Comparison of ENCODE assay signal across 8 cellular contexts in the genomic region with DNA sequence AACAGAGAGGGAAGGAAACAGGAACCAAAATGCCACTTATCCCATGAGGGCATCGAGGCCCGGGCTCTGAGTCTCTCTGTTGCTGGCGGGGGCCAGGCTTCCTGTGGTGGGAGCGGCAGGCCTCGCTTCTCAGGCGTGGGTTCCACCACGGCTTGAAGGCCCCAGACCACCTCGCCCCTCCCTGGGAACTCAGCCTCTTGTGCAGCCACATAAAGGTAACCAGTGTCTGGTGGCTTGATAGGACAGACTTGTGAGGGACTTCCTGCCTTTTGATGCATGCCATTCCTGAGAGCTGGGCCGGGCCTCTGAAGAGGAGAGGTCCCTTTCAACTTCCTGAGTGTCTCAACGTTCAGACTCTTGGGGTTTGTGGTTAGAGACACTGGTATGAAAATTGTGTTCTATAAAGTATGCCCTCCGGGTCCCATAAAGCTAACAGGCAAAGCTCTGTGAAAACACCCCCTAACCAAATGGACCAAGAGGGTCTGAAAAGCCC. TPM values are rescaled to one million over a fixed set of nuclear protein-coding genes. Genes with fewer than 3 reads are reported as not detected.
A peak's percentile ranks its signal among the peaks of the same experiment; 100 is the strongest.
DNase-seq lines count a peak whose midpoint lies in the region; ATAC-seq lines count a peak whose summit lies in the region.
"Not testable (repeated sequence)": the region's sequence is repeated elsewhere in the genome, so short reads cannot be mapped to it uniquely, and the experiment has no call there.

No MANE protein-coding gene starts in this region.

- ATAC-seq in GM21360 (IDR thresholded peaks at IDR 0.05; ENCODE audit: unreplicated experiment), result peak; percentile 46
- ATAC-seq in HG03066 (IDR thresholded peaks at IDR 0.05; ENCODE audit: low read depth, unreplicated experiment), result peak; percentile 48
- ATAC-seq in stimulated activated memory B cell treated with anti-CD40 and anti-IgM and Interleukin-4, amounts not matched to agents 10 μg/mL and 1 μg/mL and 100 μg/mL, for 72 hours, result peak; percentile 73

- H3K27ac Mint-ChIP-seq in activated T-helper 2 cell treated with anti-CD3 and anti-CD28 coated beads, Interferon-gamma antibody, Interleukin-2, Interleukin-4, amounts not matched to agents 10 μg/mL and 5 μg/mL and 100 μg/mL, durations not matched to agents 14 hours and 24 hours and 36 hours, result peak overlapping the region; percentile 87
- H3K27ac Mint-ChIP-seq in stimulated activated memory B cell treated with anti-CD40 and anti-IgM and Interleukin-4, amounts not matched to agents 10 μg/mL and 1 μg/mL and 100 μg/mL, for 72 hours, result peak overlapping the region; percentile 92

- H3K4me3 Mint-ChIP-seq in activated T-helper 2 cell treated with anti-CD3 and anti-CD28 coated beads, Interferon-gamma antibody, Interleukin-2, Interleukin-4, amounts not matched to agents 10 μg/mL and 5 μg/mL and 100 μg/mL, durations not matched to agents 14 hours and 24 hours and 36 hours (ENCODE audit: low read depth), result peak overlapping the region; percentile 35
- H3K4me3 Mint-ChIP-seq in stimulated activated memory B cell treated with anti-CD40 and anti-IgM and Interleukin-4, amounts not matched to agents 10 μg/mL and 1 μg/mL and 100 μg/mL, for 72 hours, result peak overlapping the region; percentile 12

- intact Hi-C loops in activated T-helper 2 cell treated with anti-CD3 and anti-CD28 coated beads, Interferon-gamma antibody, Interleukin-2, Interleukin-4, amounts not matched to agents 10 μg/mL and 5 μg/mL and 100 μg/mL, durations not matched to agents 14 hours and 24 hours and 36 hours (cut with micrococcal nuclease), result not testable (repeated sequence)

- not testable (repeated sequence) for H3K36me3 Mint-ChIP-seq in activated T-helper 2 cell treated with anti-CD3 and anti-CD28 coated beads, Interferon-gamma antibody, Interleukin-2, Interleukin-4, amounts not matched to agents 10 μg/mL and 5 μg/mL and 100 μg/mL, durations not matched to agents 14 hours and 24 hours and 36 hours (ENCODE audit: low read depth); stimulated activated memory B cell treated with anti-CD40 and anti-IgM and Interleukin-4, amounts not matched to agents 10 μg/mL and 1 μg/mL and 100 μg/mL, for 72 hours

- DNase-seq in GF-D8 (lab: John Stamatoyannopoulos, UW) (peak; percentile 37), M059J (ENCODE audit: low read depth) (peak; percentile 68), UCSD-AML1 (lab: John Stamatoyannopoulos, UW; ENCODE audit: unreplicated experiment) (peak; percentile 39), islet precursor cell (peak; percentile 82)
- peak; percentile 25 for DNase-seq in activated T-helper 2 cell treated with anti-CD3 and anti-CD28 coated beads, Interferon-gamma antibody, Interleukin-2, Interleukin-4, amounts not matched to agents 10 μg/mL and 5 μg/mL and 100 μg/mL, durations not matched to agents 14 hours and 24 hours and 36 hours (ENCODE audit: low spot score)

- H3K9me3 Mint-ChIP-seq in activated T-helper 2 cell treated with anti-CD3 and anti-CD28 coated beads, Interferon-gamma antibody, Interleukin-2, Interleukin-4, amounts not matched to agents 10 μg/mL and 5 μg/mL and 100 μg/mL, durations not matched to agents 14 hours and 24 hours and 36 hours; stimulated activated memory B cell treated with anti-CD40 and anti-IgM and Interleukin-4, amounts not matched to agents 10 μg/mL and 1 μg/mL and 100 μg/mL, for 72 hours: not testable (repeated sequence)

- peaks cover 43% of the 10 kb centered on the region for H3K4me1 Mint-ChIP-seq in activated T-helper 2 cell treated with anti-CD3 and anti-CD28 coated beads, Interferon-gamma antibody, Interleukin-2, Interleukin-4, amounts not matched to agents 10 μg/mL and 5 μg/mL and 100 μg/mL, durations not matched to agents 14 hours and 24 hours and 36 hours (ENCODE audit: low read depth)
- H3K4me1 Mint-ChIP-seq in stimulated activated memory B cell treated with anti-CD40 and anti-IgM and Interleukin-4, amounts not matched to agents 10 μg/mL and 1 μg/mL and 100 μg/mL, for 72 hours, result peaks cover 43% of the 10 kb centered on the region

- H3K27me3 Mint-ChIP-seq in activated T-helper 2 cell treated with anti-CD3 and anti-CD28 coated beads, Interferon-gamma antibody, Interleukin-2, Interleukin-4, amounts not matched to agents 10 μg/mL and 5 μg/mL and 100 μg/mL, durations not matched to agents 14 hours and 24 hours and 36 hours (ENCODE audit: low read depth); stimulated activated memory B cell treated with anti-CD40 and anti-IgM and Interleukin-4, amounts not matched to agents 10 μg/mL and 1 μg/mL and 100 μg/mL, for 72 hours: not testable (repeated sequence)

RNA-seq across cellular contexts. Expression of gene KPNA2, which starts 51.6 kb away (rescaled TPM):
- total RNA-seq in M059J (2014; rRNA removed; shearing (Covaris generic)), result 188 and 239 TPM in 2 replicates
- 247 and 255 TPM in 2 replicates for total RNA-seq in activated T-helper 2 cell treated with anti-CD3 and anti-CD28 coated beads, Interferon-gamma antibody, Interleukin-2, Interleukin-4, amounts not matched to agents 10 μg/mL and 5 μg/mL and 100 μg/mL, durations not matched to agents 14 hours and 24 hours and 36 hours

Comparison
In these comparisons a context has a peak if more than half of its experiments do, and no peak if none do; other contexts are left out.
1. Peak in every context shown above with its lines: DNase-seq and ATAC-seq.
2. DNase-seq: peak in every context shown above with its lines; median percentile 82 in islet precursor cell; 68 in M059J; 39 in UCSD-AML1; 37 in GF-D8; 25 in activated T-helper 2 cell treated with anti-CD3 and anti-CD28 coated beads, Interferon-gamma antibody, Interleukin-2, Interleukin-4, amounts not matched to agents 10 μg/mL and 5 μg/mL and 100 μg/mL, durations not matched to agents 14 hours and 24 hours and 36 hours.